ENCODE assay signal across 25 cellular contexts in genomic region chr14:64919618-64920017, GRCh38. TPM values are rescaled to one million over a fixed set of nuclear protein-coding genes. Genes with fewer than 3 reads are reported as not detected.
DNase-seq lines count a peak whose midpoint lies in the region; ATAC-seq, FAIRE-seq and TF ChIP-seq lines count a peak whose summit lies in the region.
"Had no signal": no experiment of that assay in that cellular context is flagged by ENCODE, and none has a peak within 500 bp of the region (broad histone marks: within the 10 kb centered on the region; RNA-seq: fewer than 3 reads in every experiment).

No MANE protein-coding gene starts in this region.

- TF ChIP-seq EP300 in Ishikawa (IDR thresholded peaks at IDR 0.05; ENCODE audit: borderline replicate concordance): peak; percentile 47; the same call in 1 of the 2 replicates

- no peak for FAIRE-seq in pancreas (lab: Jason Lieb, UNC)

- no peak overlapping the region for H3K9ac ChIP-seq in endodermal cell (ENCODE audit: extremely low read depth, low read length, poor library complexity, severe bottlenecking)
- H3K9ac ChIP-seq: SK-N-SH had no signal

- H3K4me1 ChIP-seq in CD4-positive, CD25-positive, alpha-beta regulatory T cell (ENCODE audit: control insufficient read depth, insufficient read depth, low read length, poor library complexity, severe bottlenecking): peaks cover 59% of the 10 kb centered on the region
- H3K4me1 ChIP-seq in endodermal cell (ENCODE audit: control insufficient read depth, insufficient read depth, low read length) (peaks cover 7% of the 10 kb centered on the region), osteoblast (ENCODE audit: insufficient read depth, low read length) (peaks cover 44% of the 10 kb centered on the region), pancreas (peaks cover 4 to 18% (median 10%) of the 10 kb centered on the region in 3 donors)

- H3K27ac ChIP-seq in CD4-positive, CD25-positive, alpha-beta regulatory T cell (ENCODE audit: insufficient read depth, low read length, poor library complexity, severe bottlenecking): no peak overlapping the region
- H3K27ac ChIP-seq in endodermal cell (ENCODE audit: low read depth, low read length): no peak overlapping the region
- peak overlapping the region; percentile 78 for H3K27ac ChIP-seq in osteoblast (ENCODE audit: low read depth, low read length)
- H3K27ac ChIP-seq in pancreas: no peak overlapping the region
- H3K27ac ChIP-seq: colonic mucosa, left ventricle myocardium inferior, right lobe of liver had no signal

- peak overlapping the region; percentile 17 to 36 (median 26) for H3K4me3 Mint-ChIP-seq in CD4-positive, CD25-positive, alpha-beta regulatory T cell
- H3K4me3 Mint-ChIP-seq in endodermal cell: no peak overlapping the region
- H3K4me3 Mint-ChIP-seq: activated T-cell treated with anti-CD3 and anti-CD28 coated beads, Interleukin-2, amount 50 U/mL, for 4 hours; H9 had no signal

- peak overlapping the region; percentile 25 for H3K4me2 ChIP-seq in osteoblast (ENCODE audit: insufficient read depth, low read length)
- H3K4me2 ChIP-seq: SK-N-SH had no signal

- H3K4me1 Mint-ChIP-seq in CD4-positive, CD25-positive, alpha-beta regulatory T cell: peaks cover 49 to 88% (median 78%) of the 10 kb centered on the region in 4 donors
- peaks cover 17% of the 10 kb centered on the region for H3K4me1 Mint-ChIP-seq in endodermal cell

- H3K9me3 ChIP-seq in CD4-positive, CD25-positive, alpha-beta regulatory T cell (ENCODE audit: control insufficient read depth in 2 of 2, low read length in 2 of 2): no peaks in the 10 kb centered on the region
- H3K9me3 ChIP-seq in endodermal cell (ENCODE audit: control insufficient read depth, low read length): no peaks in the 10 kb centered on the region
- no peaks in the 10 kb centered on the region for H3K9me3 ChIP-seq in osteoblast (ENCODE audit: low read depth, low read length)
- no peaks in the 10 kb centered on the region for H3K9me3 ChIP-seq in pancreas
- H3K9me3 ChIP-seq: colonic mucosa, heart left ventricle, left ventricle myocardium inferior, right lobe of liver, SK-N-SH had no signal

- H4K20me1 ChIP-seq in osteoblast (ENCODE audit: insufficient read depth, low read length): peaks cover 4% of the 10 kb centered on the region

- peaks cover 61% of the 10 kb centered on the region for H3K79me2 ChIP-seq in osteoblast (ENCODE audit: insufficient read depth, low read length)

- intact Hi-C loops in pancreas (cut with DNase I): no loop called here

- TF ChIP-seq CTCF in endodermal cell (conservative IDR thresholded peaks at IDR 0.05): no peak
- no peak for TF ChIP-seq CTCF in osteoblast (IDR thresholded peaks at IDR 0.05; ENCODE audit: extremely low read depth, low read depth, low read length)
- no peak for TF ChIP-seq CTCF in pancreas (IDR thresholded peaks at IDR 0.05)

- peaks cover 39% of the 10 kb centered on the region for H3K36me3 Mint-ChIP-seq in CD4-positive, CD25-positive, alpha-beta regulatory T cell
- H3K36me3 Mint-ChIP-seq in endodermal cell (ENCODE audit: low read depth): peaks cover 16% of the 10 kb centered on the region

- H3K27ac Mint-ChIP-seq in CD4-positive, CD25-positive, alpha-beta regulatory T cell: peak overlapping the region in 2 of 3 donors; percentile 27 to 91
- peak overlapping the region; percentile 5 for H3K27ac Mint-ChIP-seq in endodermal cell

- H2AFZ ChIP-seq in osteoblast (ENCODE audit: low read length): no peak overlapping the region

- ATAC-seq in CD4-positive, CD25-positive, alpha-beta regulatory T cell (ENCODE audit: low read depth in 2 of 2): no peak
- no peak for ATAC-seq in pancreas
- ATAC-seq in GM21717 (IDR thresholded peaks at IDR 0.05; ENCODE audit: unreplicated experiment): no peak
- ATAC-seq in GM18907 (IDR thresholded peaks at IDR 0.05; ENCODE audit: unreplicated experiment): no peak
- ATAC-seq: activated T-cell treated with anti-CD3 and anti-CD28 coated beads, Interleukin-2, amount 50 U/mL, for 4 hours had no signal

- no peaks in the 10 kb centered on the region for H3K27me3 ChIP-seq in CD4-positive, CD25-positive, alpha-beta regulatory T cell (ENCODE audit: control insufficient read depth, insufficient read depth, low read length)
- H3K27me3 ChIP-seq in endodermal cell (ENCODE audit: control insufficient read depth, insufficient read depth, low read length, poor library complexity, severe bottlenecking) (no peaks in the 10 kb centered on the region), osteoblast (ENCODE audit: insufficient read depth, low read length) (no peaks in the 10 kb centered on the region), pancreas (no peaks in the 10 kb centered on the region)
- H3K27me3 ChIP-seq: colonic mucosa, heart left ventricle, right lobe of liver had no signal

- 70 to 83% methylated on average over 5 of the region's 5 CpGs for WGBS in endodermal cell (ENCODE audit: insufficient coverage in 1 of 2, insufficient read length in 1 of 2), 2 experiments
- 79 to 89% methylated on average over 5 of the region's 5 CpGs for WGBS in pancreas, 2 donors

- H3K27me3 Mint-ChIP-seq in CD4-positive, CD25-positive, alpha-beta regulatory T cell: peaks cover 5% of the 10 kb centered on the region
- H3K27me3 Mint-ChIP-seq in endodermal cell (ENCODE audit: insufficient read depth): no peaks in the 10 kb centered on the region

- H3K4me3 ChIP-seq in CD4-positive, CD25-positive, alpha-beta regulatory T cell (ENCODE audit: low read depth, low read length): no peak overlapping the region
- H3K4me3 ChIP-seq in endodermal cell (ENCODE audit: low read length) (no peak overlapping the region), osteoblast (ENCODE audit: insufficient read depth, low read length) (no peak overlapping the region), pancreas (no peak overlapping the region)
- H3K4me3 ChIP-seq: colonic mucosa, heart left ventricle, left ventricle myocardium inferior, right lobe of liver had no signal

- peaks cover 19% of the 10 kb centered on the region for H3K36me3 ChIP-seq in CD4-positive, CD25-positive, alpha-beta regulatory T cell (ENCODE audit: control insufficient read depth, insufficient read depth, low read length)
- H3K36me3 ChIP-seq in endodermal cell (ENCODE audit: control insufficient read depth, insufficient read depth, low read length) (peaks cover 9% of the 10 kb centered on the region), osteoblast (ENCODE audit: insufficient read depth, low read length) (peaks cover 11% of the 10 kb centered on the region), pancreas (peaks cover 0 to 1% (median 0%) of the 10 kb centered on the region in 3 donors)
- H3K36me3 ChIP-seq: colonic mucosa had no signal

- no peak for TF ChIP-seq RAD21 in Ishikawa (IDR thresholded peaks at IDR 0.05; ENCODE audit: low read depth)

- no peaks in the 10 kb centered on the region for H3K9me3 Mint-ChIP-seq in CD4-positive, CD25-positive, alpha-beta regulatory T cell
- no peaks in the 10 kb centered on the region for H3K9me3 Mint-ChIP-seq in endodermal cell
- H3K9me3 Mint-ChIP-seq: activated T-cell treated with anti-CD3 and anti-CD28 coated beads, Interleukin-2, amount 50 U/mL, for 4 hours; brain; H9 had no signal

- no peak for DNase-seq in CD4-positive, CD25-positive, alpha-beta regulatory T cell
- DNase-seq in endodermal cell: no peak
- DNase-seq in osteoblast (ENCODE audit: insufficient read length, low spot score, missing footprints): no peak
- no peak for DNase-seq in pancreas
- DNase-seq in GM19240 (ENCODE audit: insufficient read length, low spot score): no peak
- DNase-seq: activated naive CD4-positive, alpha-beta T cell treated with anti-CD3 and anti-CD28 coated beads, Interleukin-2, amount 50 U/mL, for 16 hours; activated T-cell treated with anti-CD3 and anti-CD28 coated beads, Interleukin-2, amount 50 U/mL, for 4 hours; colonic mucosa; DND-41; H9; heart left ventricle; left ventricle myocardium inferior; NCI-H146; NCI-H2171 treated with DMSO at 0.1 percent for 48 hours; NCI-H526 treated with DMSO at 0.1 percent for 48 hours; occipital lobe; right lobe of liver; RPMI8226; SK-N-SH; T1000 had no signal

TF ChIP-seq in Ishikawa, 13 proteins besides CTCF, POLR2A, EP300 and RAD21 (continues in another document):
- peak; percentile 99 for TF ChIP-seq CEBPB (IDR thresholded peaks at IDR 0.05)
- TF ChIP-seq TCF12 (IDR thresholded peaks at IDR 0.05; ENCODE audit: low read depth): peak; percentile 53
- TF ChIP-seq TEAD4 (IDR thresholded peaks at IDR 0.05): peak; percentile 89
- TF ChIP-seq, protein P1, sequence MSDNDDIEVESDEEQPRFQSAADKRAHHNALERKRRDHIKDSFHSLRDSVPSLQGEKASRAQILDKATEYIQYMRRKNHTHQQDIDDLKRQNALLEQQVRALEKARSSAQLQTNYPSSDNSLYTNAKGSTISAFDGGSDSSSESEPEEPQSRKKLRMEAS (IDR thresholded peaks at IDR 0.05): no peak
- peak; percentile 53; the same call in 1 of the 2 replicates for TF ChIP-seq NFIC (IDR thresholded peaks at IDR 0.05)

RNA-seq across cellular contexts. Expression of gene CHURC1, which starts 5.4 kb away (rescaled TPM):
- 95.3 TPM for total RNA-seq in CD4-positive, CD25-positive, alpha-beta regulatory T cell
- polyA plus RNA-seq in CD4-positive, CD25-positive, alpha-beta regulatory T cell: 100 to 1,000 TPM; 171 to 228 (median 188) TPM
- 10 to 100 TPM; 56.7 to 63.2 TPM for total RNA-seq in endodermal cell
- polyA plus RNA-seq in endodermal cell (2013, experiment 1 of 2): 48.4 TPM
- polyA plus RNA-seq in endodermal cell (2013, experiment 2 of 2): 36.6 TPM
- 79.6 and 100 TPM in 2 replicates for total RNA-seq in osteoblast
- total RNA-seq in pancreas: 10 to 100 TPM; 22.7 to 33.2 (median 29.4) TPM
- polyA plus RNA-seq in pancreas: 10 to 100 TPM; 13.0 to 22.6 TPM

RNA-seq across cellular contexts. Expression of gene GPX2, which starts 22.9 kb away (rescaled TPM):
- not detected for total RNA-seq in CD4-positive, CD25-positive, alpha-beta regulatory T cell
- polyA plus RNA-seq in CD4-positive, CD25-positive, alpha-beta regulatory T cell: under 1 TPM in 2 of 4 donors, not detected in 2; 0.54 to 0.94 TPM
- 1 to 10 TPM; 2.6 to 3.7 TPM for total RNA-seq in endodermal cell
- 0.78 TPM for polyA plus RNA-seq in endodermal cell (2013, experiment 1 of 2)
- polyA plus RNA-seq in endodermal cell (2013, experiment 2 of 2): 1.3 TPM
- not detected in 2 replicates for total RNA-seq in osteoblast
- 10 to 100 TPM in 2 of 6 donors, 1 to 10 TPM in 4; 2.6 to 41.9 (median 6.8) TPM for total RNA-seq in pancreas
- polyA plus RNA-seq in pancreas: 10 to 100 TPM; 14.3 to 19.3 TPM
- total RNA-seq: heart left ventricle, left ventricle myocardium inferior, occipital lobe, temporal lobe had no signal
- polyA plus RNA-seq: SK-N-SH had no signal

RNA-seq across cellular contexts. Expression of gene SPTB, which starts 39.9 kb away (rescaled TPM):
- 0.91 TPM for total RNA-seq in CD4-positive, CD25-positive, alpha-beta regulatory T cell
- under 1 TPM in 3 of 4 donors, not detected in 1; 0.11 to 0.24 (median 0.23) TPM for polyA plus RNA-seq in CD4-positive, CD25-positive, alpha-beta regulatory T cell
- total RNA-seq in endodermal cell: 1 to 10 TPM in 1 of 2 donors, under 1 TPM in 1; 0.77 to 1.4 TPM
- polyA plus RNA-seq in endodermal cell (2013, experiment 1 of 2): 0.36 TPM
- 0.41 TPM for polyA plus RNA-seq in endodermal cell (2013, experiment 2 of 2)
- under 0.01 TPM in 1 of 2 replicates, not detected in the other for total RNA-seq in osteoblast
- total RNA-seq in pancreas: 1 to 10 TPM in 5 of 6 donors, under 1 TPM in 1; 0.73 to 3.4 (median 2.5) TPM
- 1 to 10 TPM; 5.2 to 6.5 TPM for polyA plus RNA-seq in pancreas

RNA-seq across cellular contexts. Expression of gene RAB15, which starts 52.5 kb away (rescaled TPM):
- total RNA-seq in CD4-positive, CD25-positive, alpha-beta regulatory T cell: 6.5 TPM
- 1 to 10 TPM; 3.0 to 4.7 (median 3.2) TPM for polyA plus RNA-seq in CD4-positive, CD25-positive, alpha-beta regulatory T cell
- total RNA-seq in endodermal cell (10 to 100 TPM; 48.7 to 77.2 TPM), osteoblast (4.0 and 4.1 TPM in 2 replicates), pancreas (10 to 100 TPM in 2 of 6 donors, 1 to 10 TPM in 4; 4.6 to 18.8 (median 6.4) TPM)
- polyA plus RNA-seq in endodermal cell (2013, experiment 1 of 2): 27.7 TPM
- polyA plus RNA-seq in endodermal cell (2013, experiment 2 of 2): 24.4 TPM
- polyA plus RNA-seq in pancreas: 10 to 100 TPM in 1 of 2 donors, 1 to 10 TPM in 1; 7.5 to 12.2 TPM
